30 cellular contexts compared by ENCODE assay signal in genomic region chr3:117146571-117146970, GRCh38.
"Had no signal": no experiment of that assay in that cellular context is flagged by ENCODE, and none has a peak within 500 bp of the region (broad histone marks: within the 10 kb centered on the region; RNA-seq: fewer than 3 reads in every experiment).

No MANE protein-coding gene starts in this region.

- H3K27ac ChIP-seq: colonic mucosa, esophagus squamous epithelium, heart right ventricle, prostate gland, right atrium auricular region, suprapubic skin, thyroid gland had no signal

- H3K36me3 ChIP-seq: colonic mucosa, esophagus squamous epithelium, heart right ventricle, prostate gland, right atrium auricular region, suprapubic skin, thyroid gland had no signal

- H3K36me3 Mint-ChIP-seq: memory B cell, natural killer cell had no signal

- DNase-seq: colonic mucosa; effector CD8-positive, alpha-beta T cell; erythroblast; esophagus squamous epithelium; foreskin melanocyte; glutamatergic neuron; heart right ventricle; hippocampal formation; kidney; midbrain; natural killer cell; nucleus accumbens; stimulated activated CD4-positive, alpha-beta T cell treated with anti-CD3 and anti-CD28 coated beads, Interleukin-12 subunit alpha, Interleukin-12 subunit beta, amount 100 ng/mL, for 4 hours; stimulated activated CD4-positive, alpha-beta T cell treated with anti-CD3 and anti-CD28 coated beads, Interleukin-1b, Interleukin-23, amount 100 ng/mL, for 48 hours; stimulated activated CD4-positive, alpha-beta T cell treated with anti-CD3 and anti-CD28 coated beads, Interleukin-4, amount 100 ng/mL, for 1 hour; stimulated activated CD8-positive, alpha-beta memory T cell treated with anti-CD3 and anti-CD28 coated beads, Interleukin-4, amount 100 ng/mL, for 48 hours; stimulated activated naive CD4-positive, alpha-beta T cell; stimulated activated naive CD8-positive, alpha-beta T cell treated with anti-CD3 and anti-CD28 coated beads, Interleukin-15, amount 100 ng/mL, for 72 hours; thyroid gland had no signal

- H3K27me3 Mint-ChIP-seq: central memory CD8-positive, alpha-beta T cell; dendritic cell treated with granulocyte-macrophage colony-stimulating factor and Interleukin-4, amounts not matched to agents 40 ng/mL and 50 ng/mL, for 4 days; memory B cell; stimulated activated naive CD8-positive, alpha-beta T cell treated with anti-CD3 and anti-CD28 coated beads, Interleukin-15, amount 100 ng/mL, for 72 hours had no signal

- H3K4me3 ChIP-seq: colonic mucosa, esophagus squamous epithelium, heart right ventricle, lung, prostate gland, right atrium auricular region, smooth muscle cell, suprapubic skin, thyroid gland had no signal

- ATAC-seq: heart right ventricle; left lobe of liver; natural killer cell; sciatic nerve; stimulated activated naive CD8-positive, alpha-beta T cell treated with anti-CD3 and anti-CD28 coated beads, Interleukin-15, amount 100 ng/mL, for 72 hours had no signal

- H3K9me3 Mint-ChIP-seq: dendritic cell treated with granulocyte-macrophage colony-stimulating factor and Interleukin-4, amounts not matched to agents 40 ng/mL and 50 ng/mL, for 4 days; neural crest cell had no signal

- H3K4me3 Mint-ChIP-seq: central memory CD8-positive, alpha-beta T cell; dendritic cell treated with granulocyte-macrophage colony-stimulating factor and Interleukin-4, amounts not matched to agents 40 ng/mL and 50 ng/mL, for 4 days; memory B cell; natural killer cell; neural crest cell; stimulated activated naive CD8-positive, alpha-beta T cell treated with anti-CD3 and anti-CD28 coated beads, Interleukin-15, amount 100 ng/mL, for 72 hours had no signal

- H3K4me2 ChIP-seq: smooth muscle cell had no signal

- H3K27ac Mint-ChIP-seq: dendritic cell treated with granulocyte-macrophage colony-stimulating factor and Interleukin-4, amounts not matched to agents 40 ng/mL and 50 ng/mL, for 4 days; memory B cell; natural killer cell; stimulated activated naive CD8-positive, alpha-beta T cell treated with anti-CD3 and anti-CD28 coated beads, Interleukin-15, amount 100 ng/mL, for 72 hours had no signal

- H3K4me1 ChIP-seq: colonic mucosa, heart right ventricle, right atrium auricular region, thyroid gland had no signal

- H3K9me3 ChIP-seq: colonic mucosa, esophagus squamous epithelium, prostate gland, right atrium auricular region, suprapubic skin, thyroid gland had no signal

- H3K27me3 ChIP-seq: colonic mucosa, esophagus squamous epithelium, heart right ventricle, right atrium auricular region, suprapubic skin, thyroid gland had no signal

- H3K4me1 Mint-ChIP-seq: central memory CD8-positive, alpha-beta T cell; memory B cell; natural killer cell; stimulated activated naive CD8-positive, alpha-beta T cell treated with anti-CD3 and anti-CD28 coated beads, Interleukin-15, amount 100 ng/mL, for 72 hours had no signal
